9 cellular contexts compared by ENCODE assay signal in the genomic region with DNA sequence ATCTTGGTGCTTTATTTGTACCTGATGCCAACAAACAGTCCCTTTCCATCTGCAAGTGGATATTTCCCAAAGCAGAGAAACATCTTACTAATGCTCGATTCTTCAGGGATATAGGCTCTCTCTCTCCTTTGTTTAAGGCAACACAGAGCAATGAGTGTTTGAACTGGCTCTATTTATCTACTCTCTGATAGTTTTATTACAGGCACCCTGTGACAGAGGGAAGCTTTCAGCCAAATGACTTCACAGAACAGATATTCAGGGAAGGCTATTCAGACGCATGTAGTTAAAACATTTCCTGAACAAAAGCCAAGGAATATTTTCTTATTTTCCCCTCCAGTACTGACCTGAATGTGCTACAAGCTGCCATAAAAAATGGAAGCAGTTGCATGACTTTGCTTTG.
DNase-seq lines count a peak whose midpoint lies in the region; ATAC-seq and TF ChIP-seq lines count a peak whose summit lies in the region.
"Had no signal": no experiment of that assay in that cellular context is flagged by ENCODE, and none has a peak within 500 bp of the region (broad histone marks: within the 10 kb centered on the region; RNA-seq: fewer than 3 reads in every experiment).

No MANE protein-coding gene starts in this region.

- peak overlapping the region; percentile 73 for H3K4me2 ChIP-seq in osteoblast (ENCODE audit: insufficient read depth, low read length)

- no peak for TF ChIP-seq POLR2A in esophagus muscularis mucosa (IDR thresholded peaks at IDR 0.05; ENCODE audit: low read depth)

- TF ChIP-seq EP300 in esophagus muscularis mucosa (IDR thresholded peaks at IDR 0.05), result no peak

- intact Hi-C loops in esophagus muscularis mucosa (cut with DNase I), result no loop called here

- H2AFZ ChIP-seq in osteoblast (ENCODE audit: low read length), result peak overlapping the region; percentile 38

- TF ChIP-seq CTCF in esophagus muscularis mucosa (IDR thresholded peaks at IDR 0.05) (no peak), osteoblast (IDR thresholded peaks at IDR 0.05; ENCODE audit: extremely low read depth, low read depth, low read length) (no peak)

- H4K20me1 ChIP-seq in osteoblast (ENCODE audit: insufficient read depth, low read length), result no peaks in the 10 kb centered on the region

- DNase-seq in EL (peak; percentile 84), NCI-H345 treated with DMSO at 0.1 percent for 48 hours (lab: John Stamatoyannopoulos, UW; ENCODE audit: unreplicated experiment) (peak; percentile 85), esophagus muscularis mucosa (ENCODE audit: extremely low spot score) (no peak), osteoblast (ENCODE audit: insufficient read length, low spot score, missing footprints) (peak; percentile 86), cerebellar cortex (ENCODE audit: low spot score) (no peak)
- no peak for DNase-seq in activated CD8-positive, alpha-beta memory T cell treated with anti-CD3 and anti-CD28 coated beads, Interleukin-2, amount 50 U/mL, for 48 hours

- H3K36me3 ChIP-seq in esophagus muscularis mucosa, result no peaks in the 10 kb centered on the region
- no peaks in the 10 kb centered on the region for H3K36me3 ChIP-seq in osteoblast (ENCODE audit: insufficient read depth, low read length)

- H3K79me2 ChIP-seq in osteoblast (ENCODE audit: insufficient read depth, low read length), result no peaks in the 10 kb centered on the region

- 8% methylated on average over 2 of the region's 2 CpGs for WGBS in esophagus muscularis mucosa

- H3K4me1 ChIP-seq in esophagus muscularis mucosa, result peaks cover 7 to 32% (median 31%) of the 10 kb centered on the region in 4 donors
- H3K4me1 ChIP-seq in osteoblast (ENCODE audit: insufficient read depth, low read length), result peaks cover 9% of the 10 kb centered on the region

- H3K9me3 ChIP-seq in esophagus muscularis mucosa (no peaks in the 10 kb centered on the region), osteoblast (ENCODE audit: low read depth, low read length) (no peaks in the 10 kb centered on the region)

- H3K4me3 ChIP-seq in esophagus muscularis mucosa (peak overlapping the region in 1 of 4 donors; percentile 1), osteoblast (ENCODE audit: insufficient read depth, low read length) (peak overlapping the region; percentile 41)
- H3K4me3 ChIP-seq: skin epidermis had no signal

- H3K27me3 ChIP-seq in esophagus muscularis mucosa (no peaks in the 10 kb centered on the region), osteoblast (ENCODE audit: insufficient read depth, low read length) (no peaks in the 10 kb centered on the region)

- H3K27ac ChIP-seq in esophagus muscularis mucosa (replicated peaks in 1 of 4), result peak overlapping the region; percentile 1 to 66 (median 24)
- H3K27ac ChIP-seq in osteoblast (ENCODE audit: low read depth, low read length), result peak overlapping the region; percentile 88

- ATAC-seq in HG03139 (IDR thresholded peaks at IDR 0.05; ENCODE audit: unreplicated experiment) (no peak), HG03097 (IDR thresholded peaks at IDR 0.05; ENCODE audit: low FRiP score, unreplicated experiment) (no peak)

Comparison
In these comparisons a context has a peak if more than half of its experiments do, and no peak if none do; other contexts are left out.
1. DNase-seq: peak in EL (single experiment), NCI-H345 treated with DMSO at 0.1 percent for 48 hours (single experiment) and osteoblast (single experiment); none in esophagus muscularis mucosa (single experiment), cerebellar cortex (single experiment) and activated CD8-positive, alpha-beta memory T cell treated with anti-CD3 and anti-CD28 coated beads, Interleukin-2, amount 50 U/mL, for 48 hours (single experiment).